2 cellular contexts compared by ENCODE assay signal in the genomic region with DNA sequence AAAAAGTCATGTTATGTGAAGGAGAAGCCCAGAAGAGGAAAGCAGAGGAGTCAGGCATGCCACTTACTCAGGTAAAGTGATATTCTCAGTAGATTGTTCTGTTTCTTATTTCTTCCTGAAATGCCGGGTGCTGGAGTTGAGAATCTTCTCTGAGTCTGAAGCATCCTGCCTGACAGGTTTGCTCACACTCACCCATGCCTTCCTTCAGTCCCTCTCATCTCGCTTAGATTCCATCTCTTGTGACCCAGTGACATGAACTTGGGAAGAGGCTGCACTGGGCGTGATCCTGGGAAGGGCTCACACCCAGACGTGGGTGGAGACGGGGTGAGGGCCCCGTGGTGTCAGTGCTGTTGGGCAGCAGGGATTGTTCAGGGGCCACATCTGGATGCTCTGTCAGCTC.
TF ChIP-seq lines count a peak whose summit lies in the region.

No MANE protein-coding gene starts in this region.

TF ChIP-seq in GM23338, 12 proteins besides CTCF, POLR2A, EP300 and RAD21:
- TF ChIP-seq ZNF462 (CRISPR knock-in tag; IDR thresholded peaks at IDR 0.05): no peak
- TF ChIP-seq NANOG (IDR thresholded peaks at IDR 0.05; ENCODE audit: borderline replicate concordance): no peak
- TF ChIP-seq REST (IDR thresholded peaks at IDR 0.05; ENCODE audit: unreplicated experiment): no peak
- TF ChIP-seq ZNF114 (CRISPR knock-in tag; IDR thresholded peaks at IDR 0.05): no peak
- no peak for TF ChIP-seq CREB1 (CRISPR knock-in tag; IDR thresholded peaks at IDR 0.05; ENCODE audit: low read depth)
- no peak for TF ChIP-seq POLR2AphosphoS5 (IDR thresholded peaks at IDR 0.05; ENCODE audit: low read depth)
- TF ChIP-seq, protein P1, sequence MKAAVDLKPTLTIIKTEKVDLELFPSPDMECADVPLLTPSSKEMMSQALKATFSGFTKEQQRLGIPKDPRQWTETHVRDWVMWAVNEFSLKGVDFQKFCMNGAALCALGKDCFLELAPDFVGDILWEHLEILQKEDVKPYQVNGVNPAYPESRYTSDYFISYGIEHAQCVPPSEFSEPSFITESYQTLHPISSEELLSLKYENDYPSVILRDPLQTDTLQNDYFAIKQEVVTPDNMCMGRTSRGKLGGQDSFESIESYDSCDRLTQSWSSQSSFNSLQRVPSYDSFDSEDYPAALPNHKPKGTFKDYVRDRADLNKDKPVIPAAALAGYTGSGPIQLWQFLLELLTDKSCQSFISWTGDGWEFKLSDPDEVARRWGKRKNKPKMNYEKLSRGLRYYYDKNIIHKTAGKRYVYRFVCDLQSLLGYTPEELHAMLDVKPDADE (IDR thresholded peaks at IDR 0.05): no peak
- TF ChIP-seq JUNB (IDR thresholded peaks at IDR 0.05; ENCODE audit: unreplicated experiment): no peak
- TF ChIP-seq STAT1 (IDR thresholded peaks at IDR 0.05; ENCODE audit: unreplicated experiment): no peak
- TF ChIP-seq ZNF331 (CRISPR knock-in tag; IDR thresholded peaks at IDR 0.05; ENCODE audit: low read depth): no peak

TF ChIP-seq in HEK293T, 16 proteins besides CTCF, POLR2A, EP300 and RAD21 (continued from another document):
- TF ChIP-seq PKNOX1 (IDR thresholded peaks at IDR 0.05): no peak
- TF ChIP-seq L3MBTL2 (conservative IDR thresholded peaks at IDR 0.05): no peak
- no peak for TF ChIP-seq SP1 (IDR thresholded peaks at IDR 0.05)
- TF ChIP-seq CTBP1 (IDR thresholded peaks at IDR 0.05; ENCODE audit: borderline replicate concordance): no peak
- no peak for TF ChIP-seq FOXM1 (IDR thresholded peaks at IDR 0.05; ENCODE audit: borderline replicate concordance)
- no peak for TF ChIP-seq ARNT (IDR thresholded peaks at IDR 0.05)
- TF ChIP-seq LEF1 (IDR thresholded peaks at IDR 0.05; ENCODE audit: borderline replicate concordance): no peak
- no peak for TF ChIP-seq TARDBP (IDR thresholded peaks at IDR 0.05)
